ENCODE assay signal across 13 cellular contexts in the genomic region with DNA sequence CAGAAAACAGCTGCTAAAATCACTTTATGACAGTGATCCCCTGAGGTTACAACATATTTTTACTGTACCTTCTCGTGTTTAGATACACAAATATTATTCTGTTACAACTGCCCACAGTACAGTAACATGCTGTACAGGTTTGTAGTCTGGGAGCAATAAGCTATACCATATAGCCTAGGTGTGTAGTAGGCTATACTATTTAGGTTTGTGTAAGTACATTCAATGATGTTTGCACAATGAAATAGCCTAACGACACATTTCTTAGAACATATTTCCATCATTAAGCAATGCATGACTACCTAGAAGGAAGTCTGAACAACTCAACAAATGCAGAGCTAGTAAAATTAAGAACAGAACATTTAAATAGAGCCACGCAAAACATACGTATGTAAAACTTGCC.
A peak's percentile ranks its signal among the peaks of the same experiment; 100 is the strongest.
DNase-seq lines count a peak whose midpoint lies in the region; ATAC-seq, FAIRE-seq and TF ChIP-seq lines count a peak whose summit lies in the region.
"Had no signal": no experiment of that assay in that cellular context is flagged by ENCODE, and none has a peak within 500 bp of the region (broad histone marks: within the 10 kb centered on the region; RNA-seq: fewer than 3 reads in every experiment).

No MANE protein-coding gene starts in this region.

- DNase-seq in EH (ENCODE audit: low read depth), result peak; percentile 14
- DNase-seq in SK-N-SH, result no peak
- peak; percentile 21 to 45 for DNase-seq in fibroblast of lung (ENCODE audit: low read depth in 2 of 2)
- no peak for DNase-seq in pancreas
- no peak for DNase-seq in endodermal cell
- DNase-seq in activated T-cell treated with anti-CD3 and anti-CD28 coated beads, Interleukin-2, amount 50 U/mL, for 72 hours, result no peak
- no peak for DNase-seq in NOMO-1 treated with DMSO at 0.1 percent for 48 hours (lab: John Stamatoyannopoulos, UW; ENCODE audit: unreplicated experiment)
- DNase-seq: activated CD4-positive, alpha-beta T cell treated with anti-CD3 and anti-CD28 coated beads, Interleukin-2, amount 10 ng/mL, durations not matched to agents 7 days and 5 days; retina; stimulated activated CD4-positive, alpha-beta T cell treated with anti-CD3 and anti-CD28 coated beads, Interleukin-1b, Interleukin-23, amount 100 ng/mL, for 48 hours; testis had no signal

- H3K36me3 ChIP-seq in SK-N-SH (replicated peaks in 1 of 2; ENCODE audit: control insufficient read depth in 1 of 2, insufficient read depth in 2 of 2, low read length in 1 of 2) (peaks cover 10 to 30% of the 10 kb centered on the region in 2 experiments), fibroblast of lung (ENCODE audit: control insufficient read depth, insufficient read depth, low read length) (peaks cover 1% of the 10 kb centered on the region), pancreas (peaks cover 0 to 4% (median 0%) of the 10 kb centered on the region in 3 donors), endodermal cell (ENCODE audit: control insufficient read depth, insufficient read depth, low read length) (peaks cover 18% of the 10 kb centered on the region)

- peak overlapping the region; percentile 21; the same call in 1 of the 2 replicates for H3K4me2 ChIP-seq in SK-N-SH
- no peak overlapping the region for H3K4me2 ChIP-seq in fibroblast of lung (ENCODE audit: extremely low read depth, insufficient read depth, low read length)

- peaks cover 20% of the 10 kb centered on the region for H3K4me1 Mint-ChIP-seq in endodermal cell
- H3K4me1 Mint-ChIP-seq in activated T-cell treated with anti-CD3 and anti-CD28 coated beads, Interleukin-2, amount 50 U/mL, for 72 hours (ENCODE audit: low read depth), result no peaks in the 10 kb centered on the region
- H3K4me1 Mint-ChIP-seq: nephron had no signal

- POLR2A ChIA-PET in SK-N-SH (lab: Yijun Ruan, JAX), result no interaction called here

- H3K4me1 ChIP-seq in SK-N-SH (ENCODE audit: control insufficient read depth in 1 of 2, insufficient read depth in 2 of 2, low read depth in 1 of 2, low read length in 1 of 2) (peaks cover 0 to 8% of the 10 kb centered on the region in 2 experiments; a peak in 2 of 4 replicates), fibroblast of lung (ENCODE audit: control insufficient read depth, extremely low read depth, insufficient read depth, low read length) (no peaks in the 10 kb centered on the region), pancreas (peaks cover 17 to 35% (median 32%) of the 10 kb centered on the region in 3 donors), endodermal cell (ENCODE audit: control insufficient read depth, insufficient read depth, low read length) (peaks cover 4% of the 10 kb centered on the region)
- H3K4me1 ChIP-seq: testis had no signal

- H2AFZ ChIP-seq in SK-N-SH (ENCODE audit: low read depth) (no peak overlapping the region), fibroblast of lung (ENCODE audit: low read length) (no peak overlapping the region)

- WGBS in SK-N-SH (ENCODE audit: low lambda C conversion rate), result 91% methylated on average over 4 of the region's 4 CpGs
- 34 to 36% methylated on average over 4 of the region's 4 CpGs for WGBS in pancreas, 2 donors
- WGBS in endodermal cell (ENCODE audit: insufficient coverage in 1 of 2, insufficient read length in 1 of 2), 2 experiments, result 94 to 99% methylated on average over 3 to 4 of the region's 4 CpGs

- H3K27ac ChIP-seq in SK-N-SH (ENCODE audit: low read depth in 2 of 2, low read length in 1 of 2) (peak overlapping the region in 1 of 2 experiments; percentile 59; a peak in 2 of 4 replicates), fibroblast of lung (ENCODE audit: insufficient read depth, low read length) (no peak overlapping the region), pancreas (peak overlapping the region in 2 of 4 donors; percentile 56 to 62), endodermal cell (ENCODE audit: low read depth, low read length) (no peak overlapping the region)
- H3K27ac ChIP-seq: testis had no signal

- H3K9ac ChIP-seq in SK-N-SH, result peak overlapping the region; percentile 1; the same call in 1 of the 2 replicates
- H3K9ac ChIP-seq in fibroblast of lung (ENCODE audit: insufficient read depth, low read length), result no peak overlapping the region
- H3K9ac ChIP-seq in endodermal cell (ENCODE audit: extremely low read depth, low read length, poor library complexity, severe bottlenecking), result no peak overlapping the region

- H3K9me2 ChIP-seq in SK-N-SH, result no peaks in the 10 kb centered on the region

- H3K4me3 ChIP-seq in SK-N-SH (ENCODE audit: low read depth in 2 of 2, low read length in 1 of 2) (no peak overlapping the region), fibroblast of lung (replicated peaks in 1 of 4; ENCODE audit: control extremely low read depth in 1 of 4, insufficient read depth in 1 of 4, low read depth in 3 of 4, low read length in 4 of 4) (no peak overlapping the region), pancreas (no peak overlapping the region), endodermal cell (ENCODE audit: low read length) (no peak overlapping the region)
- H3K4me3 ChIP-seq: testis had no signal

- no peak overlapping the region for H3K4me3 Mint-ChIP-seq in endodermal cell
- no peak overlapping the region for H3K4me3 Mint-ChIP-seq in activated T-cell treated with anti-CD3 and anti-CD28 coated beads, Interleukin-2, amount 50 U/mL, for 72 hours
- H3K4me3 Mint-ChIP-seq: activated CD4-positive, alpha-beta T cell treated with anti-CD3 and anti-CD28 coated beads, Interleukin-2, amount 10 ng/mL, durations not matched to agents 7 days and 5 days; nephron had no signal

- H3K9me3 Mint-ChIP-seq in endodermal cell, result no peaks in the 10 kb centered on the region
- H3K9me3 Mint-ChIP-seq in activated T-cell treated with anti-CD3 and anti-CD28 coated beads, Interleukin-2, amount 50 U/mL, for 72 hours, result no peaks in the 10 kb centered on the region
- H3K9me3 Mint-ChIP-seq: activated CD4-positive, alpha-beta T cell treated with anti-CD3 and anti-CD28 coated beads, Interleukin-2, amount 10 ng/mL, durations not matched to agents 7 days and 5 days; nephron had no signal

- H3K79me2 ChIP-seq in SK-N-SH (ENCODE audit: insufficient read depth), result no peaks in the 10 kb centered on the region
- no peaks in the 10 kb centered on the region for H3K79me2 ChIP-seq in fibroblast of lung (ENCODE audit: control insufficient read depth, insufficient read depth, low read length)

- no peaks in the 10 kb centered on the region for H3K27me3 Mint-ChIP-seq in endodermal cell (ENCODE audit: insufficient read depth)
- no peaks in the 10 kb centered on the region for H3K27me3 Mint-ChIP-seq in activated T-cell treated with anti-CD3 and anti-CD28 coated beads, Interleukin-2, amount 50 U/mL, for 72 hours (ENCODE audit: low read depth)
- H3K27me3 Mint-ChIP-seq: activated CD4-positive, alpha-beta T cell treated with anti-CD3 and anti-CD28 coated beads, Interleukin-2, amount 10 ng/mL, durations not matched to agents 7 days and 5 days had no signal

- ATAC-seq in pancreas, result peak; percentile 48 to 73 (median 60)
- no peak for ATAC-seq in activated T-cell treated with anti-CD3 and anti-CD28 coated beads, Interleukin-2, amount 50 U/mL, for 72 hours (replicated peaks in 1 of 2)
- ATAC-seq in HG03460 (IDR thresholded peaks at IDR 0.05; ENCODE audit: unreplicated experiment), result no peak

- no peak for TF ChIP-seq EP300 in SK-N-SH (IDR thresholded peaks at IDR 0.05; ENCODE audit: borderline replicate concordance in 1 of 2, low read depth in 1 of 2, low read length in 1 of 2)

- H4K20me1 ChIP-seq in SK-N-SH (ENCODE audit: insufficient read depth), result no peaks in the 10 kb centered on the region
- H4K20me1 ChIP-seq in fibroblast of lung (ENCODE audit: control insufficient read depth, extremely low read depth, insufficient read depth, low read length), result no peaks in the 10 kb centered on the region

- no peak overlapping the region for H3K27ac Mint-ChIP-seq in endodermal cell
- H3K27ac Mint-ChIP-seq in activated T-cell treated with anti-CD3 and anti-CD28 coated beads, Interleukin-2, amount 50 U/mL, for 72 hours, result no peak overlapping the region
- H3K27ac Mint-ChIP-seq: activated CD4-positive, alpha-beta T cell treated with anti-CD3 and anti-CD28 coated beads, Interleukin-2, amount 10 ng/mL, durations not matched to agents 7 days and 5 days had no signal

- peaks cover 3% of the 10 kb centered on the region for H3F3A ChIP-seq in SK-N-SH (replicated peaks; ENCODE audit: insufficient read depth)

- intact Hi-C loops in pancreas (cut with DNase I), result no loop called here

- TF ChIP-seq CTCF in SK-N-SH (IDR thresholded peaks at IDR 0.05) (no peak), fibroblast of lung (conservative IDR thresholded peaks at IDR 0.05 in 1 of 2, IDR thresholded peaks at IDR 0.05 in 1 of 2; ENCODE audit: low read depth in 1 of 2, low read length in 2 of 2) (no peak), pancreas (IDR thresholded peaks at IDR 0.05) (no peak), endodermal cell (conservative IDR thresholded peaks at IDR 0.05) (no peak)

- H3K36me3 Mint-ChIP-seq in endodermal cell (ENCODE audit: low read depth), result peaks cover 8% of the 10 kb centered on the region
- peaks cover 0 to 2% of the 10 kb centered on the region in 2 donors for H3K36me3 Mint-ChIP-seq in activated T-cell treated with anti-CD3 and anti-CD28 coated beads, Interleukin-2, amount 50 U/mL, for 72 hours (ENCODE audit: insufficient read depth in 2 of 2)

- FAIRE-seq in pancreas (lab: Jason Lieb, UNC), result peak; percentile 79

- no peak for TF ChIP-seq RAD21 in SK-N-SH (IDR thresholded peaks at IDR 0.05; ENCODE audit: low read length)

- H3K27me3 ChIP-seq in SK-N-SH (ENCODE audit: insufficient read depth) (no peaks in the 10 kb centered on the region), fibroblast of lung (ENCODE audit: control insufficient read depth, insufficient read depth, low read length) (no peaks in the 10 kb centered on the region), pancreas (no peaks in the 10 kb centered on the region), endodermal cell (ENCODE audit: control insufficient read depth, insufficient read depth, low read length, poor library complexity, severe bottlenecking) (no peaks in the 10 kb centered on the region)
- H3K27me3 ChIP-seq: testis had no signal

- CTCF ChIA-PET in SK-N-SH (lab: Yijun Ruan, JAX), result interaction anchor here (0.8 kb wide), 1 partner anchor 28 kb away, joined by 4 read pairs; no protein-coding TSS in a partner anchor

- H3K9me3 ChIP-seq in SK-N-SH (no peaks in the 10 kb centered on the region), fibroblast of lung (ENCODE audit: control insufficient read depth, insufficient read depth, low read depth, low read length) (no peaks in the 10 kb centered on the region), pancreas (no peaks in the 10 kb centered on the region), endodermal cell (ENCODE audit: control insufficient read depth, low read length) (no peaks in the 10 kb centered on the region)
- H3K9me3 ChIP-seq: testis had no signal

TF ChIP-seq in SK-N-SH, 30 proteins besides CTCF, POLR2A, EP300 and RAD21 (continues in another document):
- TF ChIP-seq FOXJ3 (CRISPR knock-in tag; IDR thresholded peaks at IDR 0.05) (no peak), TEAD4 (IDR thresholded peaks at IDR 0.05; ENCODE audit: borderline replicate concordance, insufficient read depth) (no peak), MEF2A (IDR thresholded peaks at IDR 0.05; ENCODE audit: borderline replicate concordance, low read depth) (no peak), ELF1 (IDR thresholded peaks at IDR 0.05) (no peak), CHD2 (IDR thresholded peaks at IDR 0.05; ENCODE audit: low read length, partially characterized antibody) (no peak), RXRA (IDR thresholded peaks at IDR 0.05; ENCODE audit: borderline replicate concordance, low read depth) (no peak)

Comparison
In these comparisons a context has a peak if more than half of its experiments do, and no peak if none do; other contexts are left out.
1. DNase-seq: peak in EH (single experiment) and fibroblast of lung (2 of 2); none in SK-N-SH (single experiment), pancreas (0 of 6), endodermal cell (single experiment), activated T-cell treated with anti-CD3 and anti-CD28 coated beads, Interleukin-2, amount 50 U/mL, for 72 hours (0 of 2) and NOMO-1 treated with DMSO at 0.1 percent for 48 hours (single experiment).
2. ATAC-seq: peak in pancreas (4 of 4); none in activated T-cell treated with anti-CD3 and anti-CD28 coated beads, Interleukin-2, amount 50 U/mL, for 72 hours (0 of 2) and HG03460 (single experiment).